ENCODE assay signal across 1 cellular context in the genomic region with DNA sequence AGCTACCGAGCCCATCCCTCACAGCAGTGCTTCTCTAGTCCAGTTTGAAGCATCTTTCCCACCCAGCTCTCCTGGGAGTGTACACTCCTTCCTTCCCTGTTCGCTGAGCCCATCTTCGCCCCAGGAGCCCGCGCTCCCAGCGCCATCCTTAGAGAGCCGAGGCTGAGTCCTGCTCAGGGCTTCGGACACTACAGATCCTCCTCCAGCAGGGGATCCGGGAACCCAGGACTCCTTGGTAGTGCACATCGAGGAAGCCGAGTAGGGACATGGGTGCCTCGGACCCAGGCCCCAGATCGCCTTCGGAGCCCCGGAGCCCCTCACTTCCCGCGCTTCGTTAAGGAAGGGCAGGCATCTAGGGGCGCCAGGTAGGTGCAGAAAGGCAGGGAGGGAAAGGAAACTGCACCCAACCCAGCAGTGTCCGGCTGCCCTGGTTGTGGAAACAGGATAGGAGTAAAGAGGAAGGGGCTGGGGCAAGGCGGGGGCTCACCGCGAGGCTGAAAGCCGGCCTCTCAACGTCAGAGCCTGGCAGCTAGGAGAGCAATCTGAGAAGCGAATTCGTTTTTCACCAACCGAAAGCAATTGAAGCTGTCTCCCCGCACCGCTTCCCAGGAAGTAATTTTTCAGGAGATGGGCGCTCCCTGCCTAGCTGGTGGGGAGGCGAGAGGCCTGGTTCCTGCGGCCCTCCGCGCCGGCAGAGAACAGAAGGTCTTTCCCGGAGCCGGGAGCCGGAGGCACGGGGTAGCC.
TF ChIP-seq lines count a peak whose summit lies in the region.

No MANE protein-coding gene starts in this region.

TF ChIP-seq in WTC11, 78 proteins besides CTCF, POLR2A, EP300 and RAD21 (continued from another document):
- TF ChIP-seq, protein P1, sequence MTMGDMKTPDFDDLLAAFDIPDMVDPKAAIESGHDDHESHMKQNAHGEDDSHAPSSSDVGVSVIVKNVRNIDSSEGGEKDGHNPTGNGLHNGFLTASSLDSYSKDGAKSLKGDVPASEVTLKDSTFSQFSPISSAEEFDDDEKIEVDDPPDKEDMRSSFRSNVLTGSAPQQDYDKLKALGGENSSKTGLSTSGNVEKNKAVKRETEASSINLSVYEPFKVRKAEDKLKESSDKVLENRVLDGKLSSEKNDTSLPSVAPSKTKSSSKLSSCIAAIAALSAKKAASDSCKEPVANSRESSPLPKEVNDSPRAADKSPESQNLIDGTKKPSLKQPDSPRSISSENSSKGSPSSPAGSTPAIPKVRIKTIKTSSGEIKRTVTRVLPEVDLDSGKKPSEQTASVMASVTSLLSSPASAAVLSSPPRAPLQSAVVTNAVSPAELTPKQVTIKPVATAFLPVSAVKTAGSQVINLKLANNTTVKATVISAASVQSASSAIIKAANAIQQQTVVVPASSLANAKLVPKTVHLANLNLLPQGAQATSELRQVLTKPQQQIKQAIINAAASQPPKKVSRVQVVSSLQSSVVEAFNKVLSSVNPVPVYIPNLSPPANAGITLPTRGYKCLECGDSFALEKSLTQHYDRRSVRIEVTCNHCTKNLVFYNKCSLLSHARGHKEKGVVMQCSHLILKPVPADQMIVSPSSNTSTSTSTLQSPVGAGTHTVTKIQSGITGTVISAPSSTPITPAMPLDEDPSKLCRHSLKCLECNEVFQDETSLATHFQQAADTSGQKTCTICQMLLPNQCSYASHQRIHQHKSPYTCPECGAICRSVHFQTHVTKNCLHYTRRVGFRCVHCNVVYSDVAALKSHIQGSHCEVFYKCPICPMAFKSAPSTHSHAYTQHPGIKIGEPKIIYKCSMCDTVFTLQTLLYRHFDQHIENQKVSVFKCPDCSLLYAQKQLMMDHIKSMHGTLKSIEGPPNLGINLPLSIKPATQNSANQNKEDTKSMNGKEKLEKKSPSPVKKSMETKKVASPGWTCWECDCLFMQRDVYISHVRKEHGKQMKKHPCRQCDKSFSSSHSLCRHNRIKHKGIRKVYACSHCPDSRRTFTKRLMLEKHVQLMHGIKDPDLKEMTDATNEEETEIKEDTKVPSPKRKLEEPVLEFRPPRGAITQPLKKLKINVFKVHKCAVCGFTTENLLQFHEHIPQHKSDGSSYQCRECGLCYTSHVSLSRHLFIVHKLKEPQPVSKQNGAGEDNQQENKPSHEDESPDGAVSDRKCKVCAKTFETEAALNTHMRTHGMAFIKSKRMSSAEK (CRISPR knock-in tag; IDR thresholded peaks at IDR 0.05; ENCODE audit: borderline replicate concordance) = no peak
- TF ChIP-seq NR3C1 (CRISPR knock-in tag; conservative IDR thresholded peaks at IDR 0.05; ENCODE audit: low read depth) (no peak), GTF2I (CRISPR knock-in tag; conservative IDR thresholded peaks at IDR 0.05) (no peak), FOXK1 (CRISPR knock-in tag; IDR thresholded peaks at IDR 0.05) (no peak)
- TF ChIP-seq, protein P2, sequence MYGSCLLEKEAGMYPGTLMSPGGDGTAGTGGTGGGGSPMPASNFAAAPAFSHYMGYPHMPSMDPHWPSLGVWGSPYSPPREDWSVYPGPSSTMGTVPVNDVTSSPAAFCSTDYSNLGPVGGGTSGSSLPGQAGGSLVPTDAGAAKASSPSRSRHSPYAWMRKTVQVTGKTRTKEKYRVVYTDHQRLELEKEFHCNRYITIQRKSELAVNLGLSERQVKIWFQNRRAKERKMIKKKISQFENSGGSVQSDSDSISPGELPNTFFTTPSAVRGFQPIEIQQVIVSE (CRISPR knock-in tag; IDR thresholded peaks at IDR 0.05; ENCODE audit: borderline replicate concordance) = no peak
- TF ChIP-seq, protein P3, sequence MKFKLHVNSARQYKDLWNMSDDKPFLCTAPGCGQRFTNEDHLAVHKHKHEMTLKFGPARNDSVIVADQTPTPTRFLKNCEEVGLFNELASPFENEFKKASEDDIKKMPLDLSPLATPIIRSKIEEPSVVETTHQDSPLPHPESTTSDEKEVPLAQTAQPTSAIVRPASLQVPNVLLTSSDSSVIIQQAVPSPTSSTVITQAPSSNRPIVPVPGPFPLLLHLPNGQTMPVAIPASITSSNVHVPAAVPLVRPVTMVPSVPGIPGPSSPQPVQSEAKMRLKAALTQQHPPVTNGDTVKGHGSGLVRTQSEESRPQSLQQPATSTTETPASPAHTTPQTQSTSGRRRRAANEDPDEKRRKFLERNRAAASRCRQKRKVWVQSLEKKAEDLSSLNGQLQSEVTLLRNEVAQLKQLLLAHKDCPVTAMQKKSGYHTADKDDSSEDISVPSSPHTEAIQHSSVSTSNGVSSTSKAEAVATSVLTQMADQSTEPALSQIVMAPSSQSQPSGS (CRISPR knock-in tag; IDR thresholded peaks at IDR 0.05; ENCODE audit: borderline replicate concordance, low read depth) = no peak
